Comparison of ENCODE assay signal across 25 cellular contexts in the genomic region with DNA sequence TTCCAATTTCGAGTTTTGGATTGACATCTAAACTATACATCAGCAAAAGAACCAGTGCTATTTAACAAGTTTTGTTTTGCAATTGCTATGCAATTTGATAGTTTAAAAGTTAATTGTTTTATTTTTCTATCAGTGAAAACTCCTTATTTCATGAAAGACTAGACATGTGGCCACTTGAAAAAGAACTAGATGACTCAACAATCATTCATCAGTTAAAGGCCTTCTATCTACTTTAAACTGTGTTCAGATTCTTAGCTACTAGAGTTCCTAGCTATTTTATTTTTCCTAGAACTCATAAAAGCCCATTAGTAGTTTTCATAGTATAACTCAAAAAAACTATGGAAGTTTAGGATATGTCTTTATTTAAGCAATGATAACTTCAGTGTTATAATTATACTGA.
A peak's percentile ranks its signal among the peaks of the same experiment; 100 is the strongest.
DNase-seq lines count a peak whose midpoint lies in the region; FAIRE-seq lines count a peak whose summit lies in the region.
"Had no signal": no experiment of that assay in that cellular context is flagged by ENCODE, and none has a peak within 500 bp of the region (broad histone marks: within the 10 kb centered on the region; RNA-seq: fewer than 3 reads in every experiment).

No MANE protein-coding gene starts in this region.

- DNase-seq in COLO829 (ENCODE audit: low spot score) (peak; percentile 32), RCC 7860 (ENCODE audit: low spot score) (peak; percentile 45), iris pigment epithelial cell (ENCODE audit: low read depth) (peak; percentile 20), cardiac septum (ENCODE audit: low spot score) (no peak), NCI-H1436 treated with DMSO at 0.1 percent for 48 hours (lab: John Stamatoyannopoulos, UW) (no peak), HUDEP-2 (lab: John Stamatoyannopoulos, UW; ENCODE audit: unreplicated experiment in 76 of 76) (no peak), NCI-H2029 (lab: John Stamatoyannopoulos, UW) (no peak)
- DNase-seq: activated CD4-positive, alpha-beta T cell treated with anti-CD3 and anti-CD28 coated beads for 48 hours; activated effector memory CD4-positive, alpha-beta T cell treated with anti-CD3 and anti-CD28 coated beads, Interleukin-2, amount 50 U/mL, for 16 hours; activated naive CD8-positive, alpha-beta T cell treated with anti-CD3 and anti-CD28 coated beads for 36 hours; anterior cingulate cortex; CD4-positive, alpha-beta memory T cell; GOT3; midbrain; naive B cell; NCI-H1417 treated with DMSO at 0.1 percent for 48 hours; NCI-H2081 treated with DMSO at 0.1 percent for 48 hours; NCI-H226; NCI-H526 treated with DMSO at 0.1 percent for 48 hours; psoas muscle; sigmoid colon; stimulated activated CD4-positive, alpha-beta T cell treated with anti-CD3 and anti-CD28 coated beads, Interleukin-4, amount 100 ng/mL, for 1 hour; tibial artery had no signal

- FAIRE-seq in RCC 7860 (lab: Jason Lieb, UNC) (peak; percentile 93), endometrium (lab: Jason Lieb, UNC) (peak; percentile 85)
- FAIRE-seq: islet of Langerhans had no signal

- intact Hi-C loops in cardiac septum (cut with DNase I): no loop called here

Comparison
In these comparisons a context has a peak if more than half of its experiments do, and no peak if none do; other contexts are left out.
1. DNase-seq: peak in COLO829 (single experiment), RCC 7860 (single experiment) and iris pigment epithelial cell (single experiment); none in cardiac septum (single experiment), NCI-H1436 treated with DMSO at 0.1 percent for 48 hours (single experiment), HUDEP-2 (0 of 76) and NCI-H2029 (single experiment).